ENCODE assay signal across 12 cellular contexts in genomic region chr20:36666181-36666740, GRCh38. TPM values are rescaled to one million over a fixed set of nuclear protein-coding genes. Genes with fewer than 3 reads are reported as not detected.
DNase-seq lines count a peak whose midpoint lies in the region; ATAC-seq and TF ChIP-seq lines count a peak whose summit lies in the region.
"Had no signal": no experiment of that assay in that cellular context is flagged by ENCODE, and none has a peak within 500 bp of the region (broad histone marks: within the 10 kb centered on the region; RNA-seq: fewer than 3 reads in every experiment).

No MANE protein-coding gene starts in this region.

- no peaks in the 10 kb centered on the region for H3K4me1 ChIP-seq in A673 (ENCODE audit: insufficient read depth, low read length, poor library complexity, severe bottlenecking)
- H3K4me1 ChIP-seq: colonic mucosa had no signal

- POLR2A ChIA-PET in A673 (lab: Charles Lee; ENCODE audit: low non-redundant PET) = no interaction called here

- H3K9me3 ChIP-seq in A673 (ENCODE audit: low read depth, low read length, poor library complexity, severe bottlenecking) = no peaks in the 10 kb centered on the region
- H3K9me3 ChIP-seq: colonic mucosa had no signal

- DNase-seq in A673 (ENCODE audit: low spot score) (peak; percentile 24), GM06990 (ENCODE audit: extremely low read depth, insufficient read length) (no peak), RPMI7951 (ENCODE audit: low read depth) (peak; percentile 30), fibroblast of peridontal ligament (ENCODE audit: extremely low read depth) (peak; percentile 60), NCI-H2196 treated with DMSO at 0.1 percent for 48 hours (lab: John Stamatoyannopoulos, UW; ENCODE audit: unreplicated experiment) (no peak), NCI-H446 treated with DMSO at 0.1 percent for 48 hours (lab: John Stamatoyannopoulos, UW) (no peak)
- DNase-seq: activated CD4-positive, alpha-beta T cell treated with anti-CD3 and anti-CD28 coated beads for 36 hours; colonic mucosa; NK-92 treated with Interleukin-12 subunit alpha and Interleukin-12 subunit beta, amount 100 ng/mL, for 24 hours; stimulated activated naive B cell treated with anti-CD40 and anti-IgM and Interleukin-4, amounts not matched to agents 10 μg/mL and 1 μg/mL and 100 μg/mL, for 72 hours had no signal

- H3K4me3 ChIP-seq in A673 (ENCODE audit: low read depth, low read length, poor library complexity, severe bottlenecking) (no peak overlapping the region), GM06990 (replicated peaks; ENCODE audit: low read depth, low read length) (no peak overlapping the region)
- H3K4me3 ChIP-seq: colonic mucosa had no signal

- intact Hi-C loops in A673 (cut with micrococcal nuclease; ENCODE audit: unreplicated experiment) = no loop called here

- ATAC-seq in GM21723 (IDR thresholded peaks at IDR 0.05; ENCODE audit: unreplicated experiment) = no peak
- no peak for ATAC-seq in HG03442 (IDR thresholded peaks at IDR 0.05; ENCODE audit: unreplicated experiment)
- ATAC-seq: activated CD4-positive, alpha-beta T cell treated with anti-CD3 and anti-CD28 coated beads for 36 hours had no signal

- BruUV-seq in A673 (replicated peaks; lab: Mats Ljungman, UMichigan) = no TSS peak

- TF ChIP-seq CTCF in A673 (conservative IDR thresholded peaks at IDR 0.05; ENCODE audit: low read depth, low read length) = peak; percentile 27; the same call in 1 of the 2 replicates
- peak; percentile 5 for TF ChIP-seq CTCF in GM06990 (IDR thresholded peaks at IDR 0.05; ENCODE audit: insufficient read depth, low read length, poor library complexity, severe bottlenecking)

- H3K36me3 ChIP-seq in A673 (ENCODE audit: insufficient read depth, low read length, poor library complexity, severe bottlenecking) = no peaks in the 10 kb centered on the region
- H3K36me3 ChIP-seq in GM06990 (ENCODE audit: control insufficient read depth, insufficient read depth, low read length) = no peaks in the 10 kb centered on the region
- H3K36me3 ChIP-seq: colonic mucosa had no signal

- no peak overlapping the region for H3K27ac ChIP-seq in A673 (ENCODE audit: low read depth, low read length, poor library complexity, severe bottlenecking)
- H3K27ac ChIP-seq: colonic mucosa had no signal

- CTCF ChIA-PET in A673 (lab: Charles Lee) = interaction anchor here (0.9 kb wide), 1 partner anchor 88 kb away, joined by 3 read pairs; no protein-coding TSS in a partner anchor

- H3K27me3 ChIP-seq in A673 (replicated peaks; ENCODE audit: insufficient read depth, low read depth, low read length, poor library complexity) (no peaks in the 10 kb centered on the region), GM06990 (replicated peaks; ENCODE audit: control insufficient read depth, insufficient read depth, low read length) (no peaks in the 10 kb centered on the region)
- H3K27me3 ChIP-seq: colonic mucosa had no signal

RNA-seq across cellular contexts. Expression of gene SLA2, which starts 20.3 kb away (rescaled TPM):
- total RNA-seq in A673 (2021) = 0.13 TPM in 1 of 2 replicates, not detected in the other
- not detected in 2 replicates for total RNA-seq in RPMI7951 (2014; rRNA removed; shearing (Covaris generic))

Comparison
In these comparisons a context has a peak if more than half of its experiments do, and no peak if none do; other contexts are left out.
1. DNase-seq: peak in A673 (single experiment), RPMI7951 (single experiment) and fibroblast of peridontal ligament (single experiment); none in GM06990 (single experiment), NCI-H2196 treated with DMSO at 0.1 percent for 48 hours (single experiment) and NCI-H446 treated with DMSO at 0.1 percent for 48 hours (single experiment).